Comparison of ENCODE assay signal across 20 cellular contexts in the genomic region with DNA sequence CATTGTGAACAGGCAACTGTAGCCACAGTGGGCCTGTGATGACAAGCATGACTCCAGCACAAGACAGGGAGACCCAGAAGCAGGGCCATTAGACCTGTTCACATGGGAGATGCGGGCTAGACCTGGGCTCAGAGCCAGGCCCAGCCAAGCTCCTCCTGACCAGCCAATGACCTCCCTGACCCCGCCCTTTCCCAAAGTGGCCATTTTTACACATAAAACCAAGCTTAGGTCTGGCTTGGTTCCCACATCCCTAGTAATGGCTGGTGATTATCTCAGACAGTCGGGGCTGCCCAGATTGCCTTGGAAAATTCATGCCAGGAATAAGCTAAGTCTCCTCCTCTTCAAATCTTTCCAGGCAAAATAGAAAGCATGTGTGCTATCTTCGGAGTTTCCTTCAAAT.
DNase-seq lines count a peak whose midpoint lies in the region; ATAC-seq and TF ChIP-seq lines count a peak whose summit lies in the region.
"Had no signal": no experiment of that assay in that cellular context is flagged by ENCODE, and none has a peak within 500 bp of the region (broad histone marks: within the 10 kb centered on the region; RNA-seq: fewer than 3 reads in every experiment).

No MANE protein-coding gene starts in this region.

- H3K4me1 ChIP-seq in parathyroid adenoma: peaks cover 24% of the 10 kb centered on the region

- peak overlapping the region; percentile 26 for H3K27ac ChIP-seq in parathyroid adenoma
- H3K27ac ChIP-seq: dorsolateral prefrontal cortex, esophagus squamous epithelium, neutrophil had no signal

- no peak overlapping the region for H3K27ac Mint-ChIP-seq in type B pancreatic cell
- H3K27ac Mint-ChIP-seq: B cell; memory B cell; stimulated activated naive CD8-positive, alpha-beta T cell treated with anti-CD3 and anti-CD28 coated beads, Interleukin-15, Interleukin-2, amounts not matched to agents 100 ng/mL and 50 ng/mL, for 24 hours had no signal

- H3K9ac ChIP-seq in parathyroid adenoma: no peak overlapping the region

- no peaks in the 10 kb centered on the region for H3K36me3 ChIP-seq in parathyroid adenoma (ENCODE audit: control insufficient read depth, insufficient read depth, low read length)
- H3K36me3 ChIP-seq: esophagus squamous epithelium, neutrophil had no signal

- no peaks in the 10 kb centered on the region for H3K36me3 Mint-ChIP-seq in type B pancreatic cell
- H3K36me3 Mint-ChIP-seq: memory B cell had no signal

- no peak for ATAC-seq in GM21576 (IDR thresholded peaks at IDR 0.05; ENCODE audit: unreplicated experiment)

- H3K4me3 ChIP-seq in parathyroid adenoma (ENCODE audit: low read depth, low read length): no peak overlapping the region
- H3K4me3 ChIP-seq: dorsolateral prefrontal cortex, esophagus squamous epithelium had no signal

- H3K4me3 Mint-ChIP-seq in type B pancreatic cell: no peak overlapping the region
- H3K4me3 Mint-ChIP-seq: B cell; memory B cell; stimulated activated naive CD8-positive, alpha-beta T cell treated with anti-CD3 and anti-CD28 coated beads, Interleukin-15, Interleukin-2, amounts not matched to agents 100 ng/mL and 50 ng/mL, for 24 hours had no signal

- no peaks in the 10 kb centered on the region for H3K27me3 Mint-ChIP-seq in type B pancreatic cell
- H3K27me3 Mint-ChIP-seq: B cell; memory B cell; stimulated activated naive CD8-positive, alpha-beta T cell treated with anti-CD3 and anti-CD28 coated beads, Interleukin-15, Interleukin-2, amounts not matched to agents 100 ng/mL and 50 ng/mL, for 24 hours had no signal

- peak overlapping the region; percentile 51 for H3K4me2 ChIP-seq in parathyroid adenoma (ENCODE audit: low read length)

- no peaks in the 10 kb centered on the region for H3K27me3 ChIP-seq in parathyroid adenoma (ENCODE audit: control insufficient read depth, insufficient read depth, low read length)
- H3K27me3 ChIP-seq: dorsolateral prefrontal cortex, esophagus squamous epithelium, neutrophil had no signal

- no peak overlapping the region for H2AFZ ChIP-seq in parathyroid adenoma

- DNase-seq in AG20443 (ENCODE audit: low spot score) (peak; percentile 50), NCI-H69 (lab: John Stamatoyannopoulos, UW) (peak; percentile 37), fibroblast of peridontal ligament (ENCODE audit: extremely low read depth) (peak; percentile 5), NCI-H510A treated with DMSO at 0.1 percent for 48 hours (lab: John Stamatoyannopoulos, UW) (no peak), type B pancreatic cell (ENCODE audit: extremely low spot score, unreplicated experiment) (no peak), GDM1 (lab: John Stamatoyannopoulos, UW) (no peak)
- DNase-seq: activated CD4-positive, alpha-beta T cell treated with anti-CD3 and anti-CD28 coated beads, Interleukin-2, amount 50 U/mL, for 4 hours; anterior cingulate cortex; DMS53; dorsolateral prefrontal cortex; esophagus squamous epithelium; NCI-H2029 treated with DMSO at 0.1 percent for 48 hours; SIG-M5; small intestine had no signal

- TF ChIP-seq CTCF in parathyroid adenoma (IDR thresholded peaks at IDR 0.05): no peak
- no peak for TF ChIP-seq CTCF in type B pancreatic cell (conservative IDR thresholded peaks at IDR 0.05)

- peaks cover 5% of the 10 kb centered on the region for H3K4me1 Mint-ChIP-seq in type B pancreatic cell (ENCODE audit: unreplicated experiment)
- H3K4me1 Mint-ChIP-seq: B cell, memory B cell had no signal

- peaks cover 31% of the 10 kb centered on the region for H3K79me2 ChIP-seq in parathyroid adenoma

- H3K9me3 Mint-ChIP-seq in type B pancreatic cell: no peaks in the 10 kb centered on the region
- H3K9me3 Mint-ChIP-seq: stimulated activated naive CD8-positive, alpha-beta T cell treated with anti-CD3 and anti-CD28 coated beads, Interleukin-15, Interleukin-2, amounts not matched to agents 100 ng/mL and 50 ng/mL, for 24 hours had no signal

- no peaks in the 10 kb centered on the region for H3K9me3 ChIP-seq in parathyroid adenoma (ENCODE audit: control insufficient read depth, low read length)
- H3K9me3 ChIP-seq: esophagus squamous epithelium, neutrophil had no signal

Comparison
In these comparisons a context has a peak if more than half of its experiments do, and no peak if none do; other contexts are left out.
1. DNase-seq: peak in AG20443 (single experiment), NCI-H69 (single experiment) and fibroblast of peridontal ligament (single experiment); none in NCI-H510A treated with DMSO at 0.1 percent for 48 hours (single experiment), type B pancreatic cell (single experiment) and GDM1 (single experiment).